Comparison of ENCODE assay signal across 8 cellular contexts in the genomic region with DNA sequence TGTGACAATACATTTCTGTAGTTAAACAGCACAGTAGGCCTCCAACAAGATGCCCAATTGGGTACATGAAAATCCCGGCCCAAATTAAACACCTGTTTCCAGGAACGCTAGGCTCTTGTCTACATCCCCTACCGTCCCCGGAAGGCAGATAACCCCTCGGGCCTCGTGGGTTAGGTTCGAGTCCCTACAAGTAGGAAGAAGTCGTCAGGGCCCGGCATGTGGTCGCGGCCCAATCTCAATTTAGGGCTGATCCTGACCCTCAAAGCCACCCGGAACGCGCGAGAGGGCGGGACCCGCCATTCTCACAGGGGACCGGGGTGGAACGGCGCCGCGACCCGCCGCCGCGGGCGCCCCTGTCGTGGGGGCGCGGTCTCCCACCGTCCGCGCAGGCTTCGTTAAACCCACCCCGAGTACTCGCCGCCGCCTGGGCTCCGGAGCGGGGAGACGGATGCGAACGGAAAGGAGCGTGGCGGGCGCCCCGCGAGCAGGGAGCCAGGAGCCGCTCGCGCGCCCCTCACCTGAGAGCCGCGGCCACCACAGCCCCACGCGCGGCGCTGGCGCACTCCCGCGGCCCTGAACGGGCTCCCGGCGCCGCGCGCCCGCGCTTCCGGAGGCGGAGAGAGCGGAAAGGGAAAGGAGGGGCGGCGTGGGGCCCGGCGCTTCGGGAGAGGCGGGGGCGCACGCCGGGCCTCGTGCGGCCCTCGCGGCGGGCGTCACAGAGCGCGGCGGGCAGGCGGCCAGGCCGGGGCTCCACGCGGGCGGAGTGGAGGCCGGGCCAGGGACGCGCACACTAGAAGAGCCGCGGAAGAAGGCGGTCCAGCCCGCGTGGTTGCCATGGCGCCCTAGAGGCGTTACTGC. TPM values are rescaled to one million over a fixed set of nuclear protein-coding genes. Genes with fewer than 3 reads are reported as not detected.
DNase-seq lines count a peak whose midpoint lies in the region; ATAC-seq and TF ChIP-seq lines count a peak whose summit lies in the region.

CFAP97 (minus strand) TSS at position 621 of the 858 bp plus-strand sequence. CDS start 12,804 bp downstream, outside the sequence.

- intact Hi-C loops in colonic mucosa (cut with DNase I) (loop anchor here (10.0 kb wide), 1 partner anchor 191 kb away; the partner anchor contains the start of genes ANKRD37 and LRP2BP), left colon (cut with DNase I, micrococcal nuclease) (no loop called here)

- peak within 1 kb of the TSS; percentile 90 for H3K27ac ChIP-seq in colonic mucosa

- no peaks in the 10 kb centered on the region for H3K36me3 ChIP-seq in colonic mucosa

- no peak for TF ChIP-seq CTCF in colonic mucosa (IDR thresholded peaks at IDR 0.05)

- ATAC-seq in GM18858 (IDR thresholded peaks at IDR 0.05; ENCODE audit: unreplicated experiment) (peak; percentile 69), HG03066 (IDR thresholded peaks at IDR 0.05; ENCODE audit: low read depth, unreplicated experiment) (peak; percentile 70), left colon (peak; percentile 89)

- peak within 1 kb of the TSS; percentile 83 for H3K4me3 ChIP-seq in colonic mucosa

- DNase-seq in AG08395 (ENCODE audit: low spot score), result peak; percentile 92
- DNase-seq in NCI-H446 (lab: John Stamatoyannopoulos, UW), result peak; percentile 64 to 89
- peak; percentile 82 for DNase-seq in activated CD4-positive, alpha-beta T cell treated with anti-CD3 and anti-CD28 coated beads for 48 hours
- DNase-seq in colonic mucosa, result peak; percentile 88
- peak; percentile 91 to 93 for DNase-seq in left colon
- DNase-seq in stimulated activated CD4-positive, alpha-beta T cell treated with anti-CD3 and anti-CD28 coated beads, Interleukin-1b, Interleukin-23, amount 100 ng/mL, for 24 hours (ENCODE audit: low read depth in 4 of 4, low spot score in 1 of 4), result peak; percentile 49 to 77 (median 64)

- H3K9me3 ChIP-seq in colonic mucosa, result no peaks in the 10 kb centered on the region

- no peaks in the 10 kb centered on the region for H3K4me1 ChIP-seq in colonic mucosa

- no peaks in the 10 kb centered on the region for H3K27me3 ChIP-seq in colonic mucosa

- peak within 1 kb of the TSS; percentile 80 to 96 for H3K9ac ChIP-seq in colonic mucosa (ENCODE audit: low read depth in 2 of 2, low read length in 2 of 2)

RNA-seq across cellular contexts. Expression of gene CFAP97, which starts in this region (rescaled TPM):
- total RNA-seq in colonic mucosa, result 10 to 100 TPM; 12.2 to 22.4 TPM
- 10 to 100 TPM; 13.9 to 14.0 TPM for total RNA-seq in left colon

Comparison
In these comparisons a context has a peak if more than half of its experiments do, and no peak if none do; other contexts are left out.
1. Peak in every context shown above with its lines: DNase-seq, ATAC-seq, H3K4me3 ChIP-seq and H3K27ac ChIP-seq.